In genomic region chr17:3846739-3847670, GRCh38 we compare ENCODE assay signal across 10 cellular contexts. TPM values are rescaled to one million over a fixed set of nuclear protein-coding genes. Genes with fewer than 3 reads are reported as not detected.
DNase-seq lines count a peak whose midpoint lies in the region; ATAC-seq lines count a peak whose summit lies in the region.
"Had no signal": no experiment of that assay in that cellular context is flagged by ENCODE, and none has a peak within 500 bp of the region (broad histone marks: within the 10 kb centered on the region; RNA-seq: fewer than 3 reads in every experiment).

No MANE protein-coding gene starts in this region.

- H3K27me3 Mint-ChIP-seq in activated T-cell treated with anti-CD3 and anti-CD28 coated beads, Interleukin-2, amount 50 U/mL, for 4 hours (ENCODE audit: low read depth): no peaks in the 10 kb centered on the region
- peaks cover 7% of the 10 kb centered on the region for H3K27me3 Mint-ChIP-seq in T-helper 17 cell
- peaks cover under 1% of the 10 kb centered on the region for H3K27me3 Mint-ChIP-seq in memory B cell
- H3K27me3 Mint-ChIP-seq in stimulated activated naive CD8-positive, alpha-beta T cell treated with anti-CD3 and anti-CD28 coated beads, Interleukin-15, amount 100 ng/mL, for 72 hours: peaks cover 9% of the 10 kb centered on the region

- H3K27ac Mint-ChIP-seq in T-helper 17 cell (no peak overlapping the region), memory B cell (peak overlapping the region; percentile 16)
- peak overlapping the region; percentile 69 to 95 for H3K27ac Mint-ChIP-seq in stimulated activated naive CD8-positive, alpha-beta T cell treated with anti-CD3 and anti-CD28 coated beads, Interleukin-15, amount 100 ng/mL, for 72 hours
- H3K27ac Mint-ChIP-seq: activated naive CD8-positive, alpha-beta T cell had no signal

- H3K9me3 Mint-ChIP-seq in activated T-cell treated with anti-CD3 and anti-CD28 coated beads, Interleukin-2, amount 50 U/mL, for 4 hours: no peaks in the 10 kb centered on the region
- no peaks in the 10 kb centered on the region for H3K9me3 Mint-ChIP-seq in memory B cell
- no peaks in the 10 kb centered on the region for H3K9me3 Mint-ChIP-seq in stimulated activated naive CD8-positive, alpha-beta T cell treated with anti-CD3 and anti-CD28 coated beads, Interleukin-15, amount 100 ng/mL, for 72 hours

- peaks cover 7% of the 10 kb centered on the region for H3K36me3 Mint-ChIP-seq in activated T-cell treated with anti-CD3 and anti-CD28 coated beads, Interleukin-2, amount 50 U/mL, for 4 hours (ENCODE audit: insufficient read depth)
- H3K36me3 Mint-ChIP-seq in T-helper 17 cell (ENCODE audit: low read depth) (peaks cover under 1% of the 10 kb centered on the region), memory B cell (peaks cover 1% of the 10 kb centered on the region)
- H3K36me3 Mint-ChIP-seq: activated naive CD8-positive, alpha-beta T cell had no signal

- no peak for DNase-seq in activated T-cell treated with anti-CD3 and anti-CD28 coated beads, Interleukin-2, amount 50 U/mL, for 4 hours
- DNase-seq in activated T-cell treated with anti-CD3 and anti-CD28 coated beads, Interleukin-2, amount 50 U/mL, for 48 hours: no peak
- DNase-seq in T-helper 17 cell (no peak), memory B cell (ENCODE audit: low spot score in 2 of 2) (no peak), mesenteric fat pad (ENCODE audit: low spot score) (no peak), medulla oblongata (ENCODE audit: extremely low spot score) (no peak)
- DNase-seq in stimulated activated naive CD8-positive, alpha-beta T cell treated with anti-CD3 and anti-CD28 coated beads, Interleukin-15, amount 100 ng/mL, for 72 hours: no peak
- DNase-seq in stimulated activated CD8-positive, alpha-beta memory T cell treated with anti-CD3 and anti-CD28 coated beads, Interleukin-4, amount 100 ng/mL, for 48 hours: no peak

- ATAC-seq in activated T-cell treated with anti-CD3 and anti-CD28 coated beads, Interleukin-2, amount 50 U/mL, for 4 hours: no peak
- ATAC-seq in T-helper 17 cell (no peak), memory B cell (ENCODE audit: low read depth) (no peak)
- ATAC-seq in stimulated activated naive CD8-positive, alpha-beta T cell treated with anti-CD3 and anti-CD28 coated beads, Interleukin-15, amount 100 ng/mL, for 72 hours: no peak

- H3K4me3 Mint-ChIP-seq in activated T-cell treated with anti-CD3 and anti-CD28 coated beads, Interleukin-2, amount 50 U/mL, for 4 hours: peak overlapping the region; percentile 45
- H3K4me3 Mint-ChIP-seq in T-helper 17 cell: peak overlapping the region; percentile 93
- H3K4me3 Mint-ChIP-seq in memory B cell: peak overlapping the region; percentile 28
- peak overlapping the region in 1 of 2 donors; percentile 91 for H3K4me3 Mint-ChIP-seq in stimulated activated naive CD8-positive, alpha-beta T cell treated with anti-CD3 and anti-CD28 coated beads, Interleukin-15, amount 100 ng/mL, for 72 hours

- H3K9me3 ChIP-seq in T-helper 17 cell (ENCODE audit: control insufficient read depth, low read length, poor library complexity, severe bottlenecking): no peaks in the 10 kb centered on the region
- H3K9me3 ChIP-seq: upper lobe of left lung had no signal

- peaks cover 22% of the 10 kb centered on the region for H3K4me1 Mint-ChIP-seq in activated T-cell treated with anti-CD3 and anti-CD28 coated beads, Interleukin-2, amount 50 U/mL, for 4 hours (ENCODE audit: low read depth)
- H3K4me1 Mint-ChIP-seq in T-helper 17 cell (peaks cover 22% of the 10 kb centered on the region), memory B cell (peaks cover 12% of the 10 kb centered on the region)
- peaks cover 30% of the 10 kb centered on the region for H3K4me1 Mint-ChIP-seq in stimulated activated naive CD8-positive, alpha-beta T cell treated with anti-CD3 and anti-CD28 coated beads, Interleukin-15, amount 100 ng/mL, for 72 hours

RNA-seq across cellular contexts. Expression of gene NCBP3, which starts 1.0 kb away (rescaled TPM):
- total RNA-seq in activated T-cell treated with anti-CD3 and anti-CD28 coated beads, Interleukin-2, amount 50 U/mL, for 4 hours: 10 to 100 TPM; 33.2 to 39.1 (median 36.4) TPM
- total RNA-seq in T-helper 17 cell (10 to 100 TPM; 37.0 to 42.9 TPM), mesenteric fat pad (27.5 TPM)

RNA-seq across cellular contexts. Expression of gene CAMKK1, which starts 45.8 kb away (rescaled TPM):
- 1 to 10 TPM; 4.2 to 7.5 (median 7.4) TPM for total RNA-seq in activated T-cell treated with anti-CD3 and anti-CD28 coated beads, Interleukin-2, amount 50 U/mL, for 4 hours
- 1 to 10 TPM; 5.8 to 5.9 TPM for total RNA-seq in T-helper 17 cell
- total RNA-seq in mesenteric fat pad: 4.9 TPM

RNA-seq across cellular contexts. Expression of gene ITGAE, which starts 46.0 kb away (rescaled TPM):
- total RNA-seq in activated T-cell treated with anti-CD3 and anti-CD28 coated beads, Interleukin-2, amount 50 U/mL, for 4 hours: 10 to 100 TPM; 15.0 to 20.6 (median 18.1) TPM
- total RNA-seq in T-helper 17 cell (10 to 100 TPM; 10.2 to 14.3 TPM), mesenteric fat pad (19.8 TPM)
